In the genomic region with DNA sequence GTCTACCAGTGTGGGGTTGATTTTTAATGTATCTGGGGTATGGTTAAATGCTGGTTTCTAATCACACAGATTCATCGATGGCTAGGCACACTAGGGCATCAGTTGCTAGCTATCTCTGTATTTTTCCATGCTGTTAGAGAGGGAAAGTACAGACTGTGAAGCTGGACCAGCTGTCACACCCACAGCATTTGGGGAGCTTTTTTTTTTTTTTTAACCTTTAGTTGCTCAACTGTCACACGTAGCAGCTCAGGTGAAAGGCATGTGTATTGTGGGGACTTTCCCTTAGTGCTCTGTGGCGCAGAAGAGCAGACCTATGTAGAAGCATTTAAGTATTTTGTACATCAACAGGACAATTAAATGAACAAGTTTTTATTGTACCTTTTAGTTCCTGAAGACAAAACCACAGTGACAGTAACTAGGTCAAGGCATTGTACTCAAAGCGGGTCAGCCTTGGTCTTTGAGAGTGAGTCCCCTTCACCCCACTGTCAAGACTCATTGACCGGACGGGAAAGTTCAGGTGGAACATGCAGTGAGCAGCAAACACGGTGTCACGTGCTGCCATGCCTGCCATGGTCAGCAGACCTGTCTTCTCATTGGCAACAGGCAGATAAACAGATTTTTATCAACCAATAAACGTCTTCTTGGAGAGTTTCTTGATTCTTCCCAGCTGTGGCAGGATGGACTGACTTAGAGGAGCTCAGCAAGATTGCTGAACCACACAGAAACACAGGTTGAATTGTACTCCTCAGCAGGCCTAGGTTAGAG, we compare ENCODE assay signal across 11 cellular contexts.
DNase-seq lines count a peak whose midpoint lies in the region; ATAC-seq lines count a peak whose summit lies in the region.
"Had no signal": no experiment of that assay in that cellular context is flagged by ENCODE, and none has a peak within 500 bp of the region (broad histone marks: within the 10 kb centered on the region; RNA-seq: fewer than 3 reads in every experiment).

No MANE protein-coding gene starts in this region.

- H3K27ac Mint-ChIP-seq in stimulated activated naive CD8-positive, alpha-beta T cell treated with anti-CD3 and anti-CD28 coated beads, Interleukin-15, Interleukin-2, amounts not matched to agents 100 ng/mL and 50 ng/mL, for 24 hours = peak overlapping the region; percentile 42
- H3K27ac Mint-ChIP-seq: HFFc6 had no signal

- DNase-seq in stimulated activated CD4-positive, alpha-beta T cell treated with anti-CD3 and anti-CD28 coated beads, Interleukin-15, amount 100 ng/mL, for 24 hours = peak; percentile 37
- DNase-seq in stimulated activated CD4-positive, alpha-beta T cell treated with anti-CD3 and anti-CD28 coated beads, Interleukin-12 subunit alpha, Interleukin-12 subunit beta, amount 100 ng/mL, for 4 hours = no peak
- DNase-seq in activated T-cell treated with anti-CD3 and anti-CD28 coated beads, Interleukin-2, amount 50 U/mL, for 4 hours = no peak
- no peak for DNase-seq in COR-L47 (lab: John Stamatoyannopoulos, UW)
- DNase-seq in NCI-H526 (lab: John Stamatoyannopoulos, UW) = no peak
- no peak for DNase-seq in SJCRH30
- DNase-seq: HFFc6, KG1, NCI-H82 had no signal

- no peak overlapping the region for H3K4me3 ChIP-seq in SJCRH30

- H3K36me3 Mint-ChIP-seq in activated T-cell treated with anti-CD3 and anti-CD28 coated beads, Interleukin-2, amount 50 U/mL, for 4 hours (ENCODE audit: insufficient read depth) = no peaks in the 10 kb centered on the region
- peaks cover 4% of the 10 kb centered on the region for H3K36me3 Mint-ChIP-seq in stimulated activated naive CD8-positive, alpha-beta T cell treated with anti-CD3 and anti-CD28 coated beads, Interleukin-15, Interleukin-2, amounts not matched to agents 100 ng/mL and 50 ng/mL, for 24 hours (ENCODE audit: low read depth)

- no peaks in the 10 kb centered on the region for H3K4me1 ChIP-seq in SJCRH30

- no peak overlapping the region for H3K4me3 Mint-ChIP-seq in activated T-cell treated with anti-CD3 and anti-CD28 coated beads, Interleukin-2, amount 50 U/mL, for 4 hours
- no peak overlapping the region for H3K4me3 Mint-ChIP-seq in stimulated activated naive CD8-positive, alpha-beta T cell treated with anti-CD3 and anti-CD28 coated beads, Interleukin-15, Interleukin-2, amounts not matched to agents 100 ng/mL and 50 ng/mL, for 24 hours
- H3K4me3 Mint-ChIP-seq: HFFc6 had no signal

- peaks cover 19% of the 10 kb centered on the region for H3K4me1 Mint-ChIP-seq in activated T-cell treated with anti-CD3 and anti-CD28 coated beads, Interleukin-2, amount 50 U/mL, for 4 hours (ENCODE audit: low read depth)
- H3K4me1 Mint-ChIP-seq in stimulated activated naive CD8-positive, alpha-beta T cell treated with anti-CD3 and anti-CD28 coated beads, Interleukin-15, Interleukin-2, amounts not matched to agents 100 ng/mL and 50 ng/mL, for 24 hours (ENCODE audit: low read depth) = peaks cover 25% of the 10 kb centered on the region

- no peak overlapping the region for H3K27ac ChIP-seq in SJCRH30

- no peaks in the 10 kb centered on the region for H3K9me3 ChIP-seq in SJCRH30 (replicated peaks)

- no peaks in the 10 kb centered on the region for H3K27me3 ChIP-seq in SJCRH30

- H3K36me3 ChIP-seq in SJCRH30 = no peaks in the 10 kb centered on the region

- H3K27me3 Mint-ChIP-seq in activated T-cell treated with anti-CD3 and anti-CD28 coated beads, Interleukin-2, amount 50 U/mL, for 4 hours (ENCODE audit: low read depth) = no peaks in the 10 kb centered on the region
- H3K27me3 Mint-ChIP-seq in stimulated activated naive CD8-positive, alpha-beta T cell treated with anti-CD3 and anti-CD28 coated beads, Interleukin-15, Interleukin-2, amounts not matched to agents 100 ng/mL and 50 ng/mL, for 24 hours = no peaks in the 10 kb centered on the region

- H3K9me3 Mint-ChIP-seq in activated T-cell treated with anti-CD3 and anti-CD28 coated beads, Interleukin-2, amount 50 U/mL, for 4 hours = peaks cover 16% of the 10 kb centered on the region
- H3K9me3 Mint-ChIP-seq in stimulated activated naive CD8-positive, alpha-beta T cell treated with anti-CD3 and anti-CD28 coated beads, Interleukin-15, Interleukin-2, amounts not matched to agents 100 ng/mL and 50 ng/mL, for 24 hours = peaks cover 14% of the 10 kb centered on the region

- peak; percentile 50 for ATAC-seq in HG02759 (IDR thresholded peaks at IDR 0.05; ENCODE audit: unreplicated experiment)
- ATAC-seq in activated T-cell treated with anti-CD3 and anti-CD28 coated beads, Interleukin-2, amount 50 U/mL, for 4 hours = peak; percentile 73 to 74
